Comparison of ENCODE assay signal across 28 cellular contexts in genomic region chr9:136499071-136499934, GRCh38.
"Had no signal": no experiment of that assay in that cellular context is flagged by ENCODE, and none has a peak within 500 bp of the region (broad histone marks: within the 10 kb centered on the region; RNA-seq: fewer than 3 reads in every experiment).

No MANE protein-coding gene starts in this region.

- H3K27me3 ChIP-seq: cardiac muscle cell, esophagus squamous epithelium, neutrophil, sigmoid colon, stomach, suprapubic skin, tibial nerve had no signal

- FAIRE-seq: islet of Langerhans, small intestine, TTC549 had no signal

- H3K27ac ChIP-seq: cardiac muscle cell, epithelial cell of prostate, esophagus squamous epithelium, left ventricle myocardium inferior, neutrophil, psoas muscle, sigmoid colon, stomach, suprapubic skin, tibial nerve, VCaP had no signal

- H3K27me3 Mint-ChIP-seq: activated CD4-positive, alpha-beta memory T cell treated with anti-CD3 and anti-CD28 coated beads for 36 hours; activated T-cell treated with anti-CD3 and anti-CD28 coated beads, Interleukin-2, amount 50 U/mL, for 24 hours had no signal

- H3K4me3 Mint-ChIP-seq: activated CD4-positive, alpha-beta memory T cell treated with anti-CD3 and anti-CD28 coated beads for 36 hours; activated T-cell treated with anti-CD3 and anti-CD28 coated beads, Interleukin-2, amount 50 U/mL, for 24 hours; nephron; stimulated activated effector memory CD8-positive, alpha-beta T cell treated with anti-CD3 and anti-CD28 coated beads, Interleukin-12 subunit alpha, Interleukin-12 subunit beta, amount 100 ng/mL, for 72 hours; T-helper 1 cell treated with Interleukin-12 subunit alpha and Interleukin-12 subunit beta and Interleukin-4 antibody, amounts not matched to agents 30 μg/mL and 1 μg/mL, for 36 hours had no signal

- H3K9me3 Mint-ChIP-seq: activated CD4-positive, alpha-beta memory T cell treated with anti-CD3 and anti-CD28 coated beads for 36 hours; activated naive CD4-positive, alpha-beta T cell treated with anti-CD3 and anti-CD28 coated beads, Interleukin-2, amount 50 U/mL, for 72 hours; activated T-cell treated with anti-CD3 and anti-CD28 coated beads, Interleukin-2, amount 50 U/mL, for 24 hours; nephron; stimulated activated effector memory CD8-positive, alpha-beta T cell treated with anti-CD3 and anti-CD28 coated beads, Interleukin-12 subunit alpha, Interleukin-12 subunit beta, amount 100 ng/mL, for 72 hours; T-helper 1 cell treated with Interleukin-12 subunit alpha and Interleukin-12 subunit beta and Interleukin-4 antibody, amounts not matched to agents 30 μg/mL and 1 μg/mL, for 36 hours had no signal

- H3K36me3 Mint-ChIP-seq: activated naive CD4-positive, alpha-beta T cell treated with anti-CD3 and anti-CD28 coated beads, Interleukin-2, amount 50 U/mL, for 72 hours had no signal

- H3K4me3 ChIP-seq: cardiac muscle cell, esophagus squamous epithelium, left ventricle myocardium inferior, lung, psoas muscle, sigmoid colon, stomach, suprapubic skin, tibial nerve had no signal

- H3K4me1 ChIP-seq: psoas muscle, suprapubic skin had no signal

- H3K4me1 Mint-ChIP-seq: stimulated activated effector memory CD8-positive, alpha-beta T cell treated with anti-CD3 and anti-CD28 coated beads, Interleukin-12 subunit alpha, Interleukin-12 subunit beta, amount 100 ng/mL, for 72 hours had no signal

- DNase-seq: activated CD4-positive, alpha-beta memory T cell treated with anti-CD3 and anti-CD28 coated beads for 36 hours; activated CD4-positive, alpha-beta T cell treated with anti-CD3 and anti-CD28 coated beads for 48 hours; activated CD8-positive, alpha-beta memory T cell treated with anti-CD3 and anti-CD28 coated beads, Interleukin-2, amount 50 U/mL, for 48 hours; activated gamma-delta T cell treated with Interleukin-2 at 50 U/mL for 16 hours; activated T-cell treated with anti-CD3 and anti-CD28 coated beads, Interleukin-2, amount 50 U/mL, for 24 hours; esophagus squamous epithelium; foreskin melanocyte; left ventricle myocardium inferior; mesendoderm; psoas muscle; sigmoid colon; stimulated activated CD4-positive, alpha-beta T cell treated with anti-CD3 and anti-CD28 coated beads, Interleukin-4, amount 100 ng/mL, for 24 hours; stomach; T-helper 9 cell had no signal

- H3K9me3 ChIP-seq: esophagus squamous epithelium, left ventricle myocardium inferior, neutrophil, psoas muscle, sigmoid colon, stomach, suprapubic skin, tibial nerve had no signal

- H3K27ac Mint-ChIP-seq: activated CD4-positive, alpha-beta memory T cell treated with anti-CD3 and anti-CD28 coated beads for 36 hours; activated T-cell treated with anti-CD3 and anti-CD28 coated beads, Interleukin-2, amount 50 U/mL, for 24 hours; nephron; stimulated activated effector memory CD8-positive, alpha-beta T cell treated with anti-CD3 and anti-CD28 coated beads, Interleukin-12 subunit alpha, Interleukin-12 subunit beta, amount 100 ng/mL, for 72 hours; T-helper 1 cell treated with Interleukin-12 subunit alpha and Interleukin-12 subunit beta and Interleukin-4 antibody, amounts not matched to agents 30 μg/mL and 1 μg/mL, for 36 hours had no signal
